In genomic region chr1:201739492-201740085, GRCh38 we compare ENCODE assay signal across 9 cellular contexts.
A peak's percentile ranks its signal among the peaks of the same experiment; 100 is the strongest.
DNase-seq lines count a peak whose midpoint lies in the region; ATAC-seq, FAIRE-seq and TF ChIP-seq lines count a peak whose summit lies in the region.
"Had no signal": no experiment of that assay in that cellular context is flagged by ENCODE, and none has a peak within 500 bp of the region (broad histone marks: within the 10 kb centered on the region; RNA-seq: fewer than 3 reads in every experiment).

No MANE protein-coding gene starts in this region.

- TF ChIP-seq CTCF in AG04450 (IDR thresholded peaks at IDR 0.05; ENCODE audit: low read depth, low read length) (no peak), brain (conservative IDR thresholded peaks at IDR 0.05) (no peak), smooth muscle cell (IDR thresholded peaks at IDR 0.05; ENCODE audit: borderline replicate concordance, insufficient read depth, poor library complexity, severe bottlenecking) (no peak)

- FAIRE-seq in GM19239 (lab: Jason Lieb, UNC) = no peak

- H3K4me2 ChIP-seq in smooth muscle cell = peak overlapping the region; percentile 93

- H3K27ac ChIP-seq in AG04450 (ENCODE audit: low read depth, low read length) (no peak overlapping the region), HUES6 (ENCODE audit: low read depth, low read length) (peak overlapping the region; percentile 12; the same call in 1 of the 2 replicates), smooth muscle cell (ENCODE audit: low read depth) (peak overlapping the region; percentile 13)
- H3K27ac ChIP-seq: neutrophil had no signal

- H3K9me3 ChIP-seq in AG04450 (ENCODE audit: control insufficient read depth, insufficient read depth, low read length) (no peaks in the 10 kb centered on the region; the same call in 1 of the 2 replicates), HUES6 (ENCODE audit: control insufficient read depth, insufficient read depth, low read depth, low read length) (no peaks in the 10 kb centered on the region), smooth muscle cell (replicated peaks; ENCODE audit: low read depth) (no peaks in the 10 kb centered on the region)
- H3K9me3 ChIP-seq: neutrophil had no signal

- H3K27me3 ChIP-seq in AG04450 (ENCODE audit: control insufficient read depth, insufficient read depth, low read length) (no peaks in the 10 kb centered on the region), HUES6 (ENCODE audit: control insufficient read depth, insufficient read depth, low read length) (no peaks in the 10 kb centered on the region), smooth muscle cell (ENCODE audit: low read depth) (no peaks in the 10 kb centered on the region)

- CTCF ChIA-PET in AG04450 (lab: Charles Lee) = interaction anchor here (2.1 kb wide), 1 partner anchor 30 kb away, joined by 5 read pairs; no protein-coding TSS in a partner anchor

- ATAC-seq in GM21423 (IDR thresholded peaks at IDR 0.05; ENCODE audit: unreplicated experiment) = no peak

- H3K4me3 Mint-ChIP-seq in brain = peak overlapping the region; percentile 91 to 98 (median 95)

- H3K4me1 ChIP-seq in HUES6 (ENCODE audit: control insufficient read depth, insufficient read depth, low read length) (peaks cover 54% of the 10 kb centered on the region), smooth muscle cell (ENCODE audit: low read depth) (peaks cover 68% of the 10 kb centered on the region)

- H4K20me1 ChIP-seq in smooth muscle cell (ENCODE audit: low read depth) = peaks cover 92% of the 10 kb centered on the region

- H3K27me3 Mint-ChIP-seq in brain = peaks cover 16% of the 10 kb centered on the region

- peaks cover 76% of the 10 kb centered on the region for H3K4me1 Mint-ChIP-seq in brain

- no peak for DNase-seq in AG04450 (ENCODE audit: low read depth, low spot score)
- peak in 4 of 5 experiments; percentile 23 to 45 (median 33) for DNase-seq in T-helper 2 cell
- DNase-seq in iPS-NIHi7 (ENCODE audit: extremely low spot score) = peak; percentile 79
- no peak for DNase-seq in smooth muscle cell (lab: John Stamatoyannopoulos, UW; ENCODE audit: unreplicated experiment)
- no peak for DNase-seq in GM19239 (ENCODE audit: insufficient read length, low spot score)

- H3K27ac Mint-ChIP-seq in brain = peak overlapping the region; percentile 86 to 98 (median 90)

- H3K9ac ChIP-seq in HUES6 (ENCODE audit: low read length) = peak overlapping the region; percentile 52
- H3K9ac ChIP-seq in smooth muscle cell (ENCODE audit: low read depth) = peak overlapping the region; percentile 66

- peaks cover 12% of the 10 kb centered on the region for H3K36me3 Mint-ChIP-seq in brain

- POLR2A ChIA-PET in AG04450 (lab: Yijun Ruan, JAX) = interaction anchor here (1.1 kb wide), 1 partner anchor 8 kb away, joined by 6 read pairs; no protein-coding TSS in a partner anchor

- H3K4me3 ChIP-seq in AG04450 (ENCODE audit: low read depth, low read length) = peak overlapping the region; percentile 63
- peak overlapping the region; percentile 70 for H3K4me3 ChIP-seq in HUES6 (ENCODE audit: low read depth, low read length)
- H3K4me3 ChIP-seq in smooth muscle cell = peak overlapping the region; percentile 67

- peaks cover 0 to 2% (median 0%) of the 10 kb centered on the region in 5 experiments for H3K9me3 Mint-ChIP-seq in brain

- H3K36me3 ChIP-seq in HUES6 (ENCODE audit: control insufficient read depth, insufficient read depth, low read length) (no peaks in the 10 kb centered on the region), smooth muscle cell (ENCODE audit: low read depth) (no peaks in the 10 kb centered on the region)
- H3K36me3 ChIP-seq: neutrophil had no signal

- WGBS in smooth muscle cell (ENCODE audit: low lambda C conversion rate) = 5% methylated on average over 37 of the region's 38 CpGs

- peaks cover 80% of the 10 kb centered on the region for H3K79me2 ChIP-seq in smooth muscle cell (ENCODE audit: low read depth)

- no peak overlapping the region for H2AFZ ChIP-seq in smooth muscle cell (ENCODE audit: low read depth)

- peaks cover 31% of the 10 kb centered on the region for H3F3A ChIP-seq in smooth muscle cell (ENCODE audit: low read depth)

Comparison
In these comparisons a context has a peak if more than half of its experiments do, and no peak if none do; other contexts are left out.
1. DNase-seq: peak in T-helper 2 cell (4 of 5) and iPS-NIHi7 (single experiment); none in AG04450 (single experiment), smooth muscle cell (single experiment) and GM19239 (single experiment).
2. Peak in every context shown above with its lines, with median percentiles within 50 percentile points of each other: H3K4me3 ChIP-seq.